In genomic region chr17:76681222-76682137, GRCh38 we compare ENCODE assay signal across 8 cellular contexts. TPM values are rescaled to one million over a fixed set of nuclear protein-coding genes. Genes with fewer than 3 reads are reported as not detected.
DNase-seq lines count a peak whose midpoint lies in the region; ATAC-seq, FAIRE-seq and TF ChIP-seq lines count a peak whose summit lies in the region.

No MANE protein-coding gene starts in this region.

- H3K4me1 Mint-ChIP-seq in activated CD4-positive, alpha-beta T cell treated with anti-CD3 and anti-CD28 coated beads, Interleukin-2, amount 10 ng/mL, durations not matched to agents 7 days and 5 days = peaks cover 6% of the 10 kb centered on the region

- peak overlapping the region; percentile 62 for H3K27ac Mint-ChIP-seq in activated CD4-positive, alpha-beta T cell treated with anti-CD3 and anti-CD28 coated beads, Interleukin-2, amount 10 ng/mL, durations not matched to agents 7 days and 5 days

- no peaks in the 10 kb centered on the region for H3K36me3 Mint-ChIP-seq in activated CD4-positive, alpha-beta T cell treated with anti-CD3 and anti-CD28 coated beads, Interleukin-2, amount 10 ng/mL, durations not matched to agents 7 days and 5 days (ENCODE audit: low read depth)

- H3K36me3 ChIP-seq in colonic mucosa = no peaks in the 10 kb centered on the region

- H3K9ac ChIP-seq in colonic mucosa (ENCODE audit: low read depth in 2 of 2, low read length in 2 of 2) = peak overlapping the region in 1 of 2 donors; percentile 14

- DNase-seq in A172 (ENCODE audit: low spot score) (peak; percentile 78), GM19239 (ENCODE audit: insufficient read length, low spot score) (peak; percentile 61), NCI-H524 (lab: John Stamatoyannopoulos, UW) (peak; percentile 85 to 94), colonic mucosa (peak; percentile 89), medulla oblongata (ENCODE audit: extremely low spot score) (peak; percentile 79)
- peak; percentile 83 for DNase-seq in activated CD4-positive, alpha-beta T cell treated with anti-CD3 and anti-CD28 coated beads, Interleukin-2, amount 10 ng/mL, durations not matched to agents 7 days and 5 days
- DNase-seq in stimulated activated CD4-positive, alpha-beta T cell treated with anti-CD3 and anti-CD28 coated beads, TNF-alpha, amount 100 ng/mL, for 48 hours (ENCODE audit: low read depth in 3 of 3) = peak; percentile 38 to 66 (median 43)

- CTCF ChIA-PET in activated CD4-positive, alpha-beta T cell treated with anti-CD3 and anti-CD28 coated beads, Interleukin-2, amount 10 ng/mL, durations not matched to agents 7 days and 5 days (lab: Charles Lee) = interaction anchor here (0.6 to 2.5 kb wide), 22 partner anchors 9 to 175 kb away, joined by 3 to 12 read pairs (median 4); no protein-coding TSS in a partner anchor

- no peak overlapping the region for H3K27ac ChIP-seq in colonic mucosa

- peak; percentile 83 for TF ChIP-seq CTCF in colonic mucosa (IDR thresholded peaks at IDR 0.05)

- no peak overlapping the region for H3K4me3 Mint-ChIP-seq in activated CD4-positive, alpha-beta T cell treated with anti-CD3 and anti-CD28 coated beads, Interleukin-2, amount 10 ng/mL, durations not matched to agents 7 days and 5 days

- no peaks in the 10 kb centered on the region for H3K27me3 Mint-ChIP-seq in activated CD4-positive, alpha-beta T cell treated with anti-CD3 and anti-CD28 coated beads, Interleukin-2, amount 10 ng/mL, durations not matched to agents 7 days and 5 days

- H3K9me3 ChIP-seq in colonic mucosa = no peaks in the 10 kb centered on the region

- intact Hi-C loops in colonic mucosa (cut with DNase I) = loop anchor here (5.0 to 10.0 kb wide), 3 partner anchors 54 to 157 kb away; no protein-coding TSS in a partner anchor

- H3K27me3 ChIP-seq in colonic mucosa = no peaks in the 10 kb centered on the region

- no peak for FAIRE-seq in GM19239 (lab: Jason Lieb, UNC)

- no peak for ATAC-seq in HG02571 (IDR thresholded peaks at IDR 0.05; ENCODE audit: unreplicated experiment)

- H3K4me3 ChIP-seq in colonic mucosa = no peak overlapping the region

- H3K4me1 ChIP-seq in colonic mucosa = peaks cover 3% of the 10 kb centered on the region

- POLR2A ChIA-PET in activated CD4-positive, alpha-beta T cell treated with anti-CD3 and anti-CD28 coated beads, Interleukin-2, amount 10 ng/mL, durations not matched to agents 7 days and 5 days (lab: Charles Lee) = no interaction called here

- H3K9me3 Mint-ChIP-seq in activated CD4-positive, alpha-beta T cell treated with anti-CD3 and anti-CD28 coated beads, Interleukin-2, amount 10 ng/mL, durations not matched to agents 7 days and 5 days = no peaks in the 10 kb centered on the region

RNA-seq across cellular contexts. Expression of gene MXRA7, which starts 29.3 kb away (rescaled TPM):
- total RNA-seq in A172 (2014; rRNA removed; shearing (Covaris generic)) = 187 and 223 TPM in 2 replicates
- total RNA-seq in activated CD4-positive, alpha-beta T cell treated with anti-CD3 and anti-CD28 coated beads, Interleukin-2, amount 10 ng/mL, durations not matched to agents 7 days and 5 days = 10 to 100 TPM; 25.7 to 27.3 TPM
- total RNA-seq in colonic mucosa = 10 to 100 TPM; 20.3 to 39.3 TPM

RNA-seq across cellular contexts. Expression of gene ST6GALNAC1, which starts 37.9 kb away (rescaled TPM):
- not detected in 2 replicates for total RNA-seq in A172 (2014; rRNA removed; shearing (Covaris generic))
- 1 to 10 TPM; 1.4 to 2.1 TPM for total RNA-seq in activated CD4-positive, alpha-beta T cell treated with anti-CD3 and anti-CD28 coated beads, Interleukin-2, amount 10 ng/mL, durations not matched to agents 7 days and 5 days
- 100 to 1,000 TPM; 311 to 465 TPM for total RNA-seq in colonic mucosa

RNA-seq across cellular contexts. Expression of gene JMJD6, which starts 44.9 kb away (rescaled TPM):
- total RNA-seq in A172 (2014; rRNA removed; shearing (Covaris generic)) = 40.5 and 46.8 TPM in 2 replicates
- 10 to 100 TPM; 42.9 to 51.3 TPM for total RNA-seq in activated CD4-positive, alpha-beta T cell treated with anti-CD3 and anti-CD28 coated beads, Interleukin-2, amount 10 ng/mL, durations not matched to agents 7 days and 5 days
- 10 to 100 TPM; 38.6 to 41.6 TPM for total RNA-seq in colonic mucosa

RNA-seq across cellular contexts. Expression of gene METTL23, which starts 45.2 kb away (rescaled TPM):
- total RNA-seq in A172 (2014; rRNA removed; shearing (Covaris generic)) = 38.6 and 45.5 TPM in 2 replicates
- 10 to 100 TPM; 33.0 to 35.7 TPM for total RNA-seq in activated CD4-positive, alpha-beta T cell treated with anti-CD3 and anti-CD28 coated beads, Interleukin-2, amount 10 ng/mL, durations not matched to agents 7 days and 5 days
- 10 to 100 TPM; 21.7 to 29.7 TPM for total RNA-seq in colonic mucosa

RNA-seq across cellular contexts. Expression of gene SRSF2, which starts 55.7 kb away (rescaled TPM):
- 334 and 420 TPM in 2 replicates for total RNA-seq in A172 (2014; rRNA removed; shearing (Covaris generic))
- 100 to 1,000 TPM; 398 to 443 TPM for total RNA-seq in activated CD4-positive, alpha-beta T cell treated with anti-CD3 and anti-CD28 coated beads, Interleukin-2, amount 10 ng/mL, durations not matched to agents 7 days and 5 days
- total RNA-seq in colonic mucosa = 100 to 1,000 TPM; 163 to 300 TPM

Comparison
In these comparisons a context has a peak if more than half of its experiments do, and no peak if none do; other contexts are left out.
1. RNA of gene ST6GALNAC1, which starts 37.9 kb away (total RNA-seq): 311 to 465 TPM in colonic mucosa; 1.4 to 2.1 TPM in activated CD4-positive, alpha-beta T cell treated with anti-CD3 and anti-CD28 coated beads, Interleukin-2, amount 10 ng/mL, durations not matched to agents 7 days and 5 days and not detected in A172; every median in the first group is over 10 times any median in the second.
2. Peak in every context shown above with its lines, with median percentiles within 50 percentile points of each other: DNase-seq.